In the genomic region with DNA sequence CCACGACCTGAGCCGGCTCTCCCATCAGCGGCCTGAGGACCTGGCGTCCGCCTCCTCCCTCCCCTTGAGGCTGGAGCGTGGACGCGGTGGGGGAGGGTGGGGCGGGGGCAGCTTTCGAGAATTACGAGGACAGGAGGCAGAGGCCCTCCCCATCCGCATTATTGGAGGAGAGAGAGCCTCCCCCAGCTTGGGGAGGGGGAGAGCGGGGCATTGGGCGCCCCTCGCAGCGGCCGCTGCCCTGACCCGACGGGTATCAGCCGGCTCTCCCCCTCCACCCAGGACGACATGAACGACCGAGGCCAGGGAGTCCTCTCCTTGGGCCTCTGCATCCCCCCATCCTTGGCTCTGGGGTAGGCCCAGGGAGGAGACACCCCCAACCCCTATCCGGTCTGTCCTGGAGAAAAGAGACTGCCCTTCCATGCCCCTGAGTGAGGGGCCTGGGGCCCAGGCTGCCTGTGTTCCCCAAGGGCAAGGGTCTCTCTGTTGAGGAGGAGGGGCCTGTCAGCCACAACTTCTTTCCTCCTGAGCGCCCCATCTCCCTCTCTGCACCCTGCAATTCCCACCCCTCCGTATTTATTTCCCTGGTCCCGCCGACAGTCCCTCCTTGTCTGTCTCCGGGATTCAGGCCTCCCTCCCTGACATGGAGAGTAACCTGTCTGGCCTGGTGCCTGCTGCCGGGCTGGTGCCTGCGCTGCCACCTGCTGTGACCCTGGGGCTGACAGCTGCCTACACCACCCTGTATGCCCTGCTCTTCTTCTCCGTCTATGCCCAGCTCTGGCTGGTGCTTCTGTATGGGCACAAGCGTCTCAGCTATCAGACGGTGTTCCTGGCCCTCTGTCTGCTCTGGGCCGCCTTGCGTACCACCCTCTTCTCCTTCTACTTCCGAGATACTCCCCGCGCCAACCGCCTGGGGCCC, we compare ENCODE assay signal across 6 cellular contexts. TPM values are rescaled to one million over a fixed set of nuclear protein-coding genes. Genes with fewer than 3 reads are reported as not detected.
DNase-seq lines count a peak whose midpoint lies in the region; ATAC-seq and TF ChIP-seq lines count a peak whose summit lies in the region.

No MANE protein-coding gene starts in this region.

- ATAC-seq in HG03108 (IDR thresholded peaks at IDR 0.05; ENCODE audit: unreplicated experiment) (peak; percentile 1), HG02870 (IDR thresholded peaks at IDR 0.05; ENCODE audit: unreplicated experiment) (no peak)
- no peak for ATAC-seq in activated CD8-positive, alpha-beta T cell treated with anti-CD3 and anti-CD28 coated beads, Interleukin-2, amount 10 ng/mL, durations not matched to agents 7 days and 5 days

- H3K27me3 Mint-ChIP-seq in activated CD8-positive, alpha-beta T cell treated with anti-CD3 and anti-CD28 coated beads, Interleukin-2, amount 10 ng/mL, durations not matched to agents 7 days and 5 days (ENCODE audit: low read depth) = peaks cover 12% of the 10 kb centered on the region

- CTCF ChIA-PET in activated CD8-positive, alpha-beta T cell treated with anti-CD3 and anti-CD28 coated beads, Interleukin-2, amount 10 ng/mL, durations not matched to agents 7 days and 5 days (lab: Charles Lee) = interaction anchor here (1.7 to 8.6 kb wide), 4 partner anchors 14 to 81 kb away, joined by 7 to 118 read pairs (median 22); a partner anchor contains a TSS

- intact Hi-C loops in lower leg skin (cut with DNase I; ENCODE audit: low total_unique reads) = no loop called here

- no peak for TF ChIP-seq CTCF in 22Rv1 (IDR thresholded peaks at IDR 0.05)
- TF ChIP-seq CTCF in lower leg skin (IDR thresholded peaks at IDR 0.05) = no peak

- H3K27ac Mint-ChIP-seq in activated CD8-positive, alpha-beta T cell treated with anti-CD3 and anti-CD28 coated beads, Interleukin-2, amount 10 ng/mL, durations not matched to agents 7 days and 5 days = peak overlapping the region; percentile 78

- H3K27ac ChIP-seq in 22Rv1 = peak overlapping the region; percentile 98

- peaks cover 28% of the 10 kb centered on the region for H3K4me1 Mint-ChIP-seq in activated CD8-positive, alpha-beta T cell treated with anti-CD3 and anti-CD28 coated beads, Interleukin-2, amount 10 ng/mL, durations not matched to agents 7 days and 5 days (ENCODE audit: low read depth)

- peaks cover 13% of the 10 kb centered on the region for H3K36me3 Mint-ChIP-seq in activated CD8-positive, alpha-beta T cell treated with anti-CD3 and anti-CD28 coated beads, Interleukin-2, amount 10 ng/mL, durations not matched to agents 7 days and 5 days (ENCODE audit: low read depth)

- TF ChIP-seq POLR2A in lower leg skin (IDR thresholded peaks at IDR 0.05) = no peak

- no peaks in the 10 kb centered on the region for H3K9me3 Mint-ChIP-seq in activated CD8-positive, alpha-beta T cell treated with anti-CD3 and anti-CD28 coated beads, Interleukin-2, amount 10 ng/mL, durations not matched to agents 7 days and 5 days (ENCODE audit: insufficient read depth)

- POLR2A ChIA-PET in activated CD8-positive, alpha-beta T cell treated with anti-CD3 and anti-CD28 coated beads, Interleukin-2, amount 10 ng/mL, durations not matched to agents 7 days and 5 days (lab: Charles Lee) = interaction anchor here (0.7 to 7.8 kb wide), 5 partner anchors 10 to 59 kb away, joined by 3 to 79 read pairs (median 5); a partner anchor contains a TSS

- peak overlapping the region; percentile 85 for H3K4me3 ChIP-seq in lower leg skin (ENCODE audit: low read depth, poor library complexity, severe bottlenecking)

- WGBS in lower leg skin, 2 donors = 29 to 32% methylated on average over 28 to 29 of the region's 40 CpGs

- peak overlapping the region; percentile 75 for H3K4me3 Mint-ChIP-seq in activated CD8-positive, alpha-beta T cell treated with anti-CD3 and anti-CD28 coated beads, Interleukin-2, amount 10 ng/mL, durations not matched to agents 7 days and 5 days

- DNase-seq in activated CD8-positive, alpha-beta T cell treated with anti-CD3 and anti-CD28 coated beads, Interleukin-2, amount 10 ng/mL, durations not matched to agents 7 days and 5 days = peak; percentile 55
- DNase-seq in lower leg skin (ENCODE audit: low spot score in 2 of 2) (no peak), amniotic stem cell (lab: John Stamatoyannopoulos, UW) (no peak)

RNA-seq across cellular contexts. Expression of a gene that starts 0.5 kb away (rescaled TPM):
- total RNA-seq in activated CD8-positive, alpha-beta T cell treated with anti-CD3 and anti-CD28 coated beads, Interleukin-2, amount 10 ng/mL, durations not matched to agents 7 days and 5 days = 10 to 100 TPM; 25.3 to 26.8 TPM
- total RNA-seq in lower leg skin = 10 to 100 TPM; 12.2 to 31.6 (median 30.4) TPM

RNA-seq across cellular contexts. Expression of a gene that starts 1.7 kb away (rescaled TPM):
- 10 to 100 TPM; 38.3 to 43.9 TPM for total RNA-seq in activated CD8-positive, alpha-beta T cell treated with anti-CD3 and anti-CD28 coated beads, Interleukin-2, amount 10 ng/mL, durations not matched to agents 7 days and 5 days
- 10 to 100 TPM; 65.9 to 99.7 (median 89.4) TPM for total RNA-seq in lower leg skin

RNA-seq across cellular contexts. Expression of a gene that starts 5.0 kb away (rescaled TPM):
- not detected for total RNA-seq in activated CD8-positive, alpha-beta T cell treated with anti-CD3 and anti-CD28 coated beads, Interleukin-2, amount 10 ng/mL, durations not matched to agents 7 days and 5 days
- not detected for total RNA-seq in lower leg skin

RNA-seq across cellular contexts. Expression of a gene that starts 14.0 kb away (rescaled TPM):
- not detected for total RNA-seq in activated CD8-positive, alpha-beta T cell treated with anti-CD3 and anti-CD28 coated beads, Interleukin-2, amount 10 ng/mL, durations not matched to agents 7 days and 5 days
- total RNA-seq in lower leg skin = not detected

RNA-seq across cellular contexts. Expression of a gene that starts 19.2 kb away (rescaled TPM):
- total RNA-seq in activated CD8-positive, alpha-beta T cell treated with anti-CD3 and anti-CD28 coated beads, Interleukin-2, amount 10 ng/mL, durations not matched to agents 7 days and 5 days = 10 to 100 TPM; 42.7 to 43.2 TPM
- 100 to 1,000 TPM in 2 of 4 donors, 10 to 100 TPM in 2; 49.2 to 108 (median 79.3) TPM for total RNA-seq in lower leg skin
